Comparison of ENCODE assay signal across 8 cellular contexts in genomic region chr18:68660355-68661183, GRCh38. TPM values are rescaled to one million over a fixed set of nuclear protein-coding genes. Genes with fewer than 3 reads are reported as not detected.
DNase-seq lines count a peak whose midpoint lies in the region; ATAC-seq and TF ChIP-seq lines count a peak whose summit lies in the region.

No MANE protein-coding gene starts in this region.

- CTCF ChIA-PET in SK-N-SH (lab: Yijun Ruan, JAX), result interaction anchor here (0.7 to 6.3 kb wide), 27 partner anchors 8 to 1555 kb away, joined by 3 to 51 read pairs (median 4); partner anchors contain the start of gene DSEL

- TF ChIP-seq EP300 in SK-N-SH (IDR thresholded peaks at IDR 0.05; ENCODE audit: borderline replicate concordance in 1 of 2, low read depth in 1 of 2, low read length in 1 of 2), result no peak

- H3K4me1 ChIP-seq in SK-N-SH (ENCODE audit: control insufficient read depth in 1 of 2, insufficient read depth in 2 of 2, low read depth in 1 of 2, low read length in 1 of 2) (no peaks in the 10 kb centered on the region), foreskin keratinocyte (no peaks in the 10 kb centered on the region)

- H2AFZ ChIP-seq in SK-N-SH (ENCODE audit: low read depth), result no peak overlapping the region

- POLR2A ChIA-PET in SK-N-SH (lab: Yijun Ruan, JAX), result no interaction called here

- no peaks in the 10 kb centered on the region for H4K20me1 ChIP-seq in SK-N-SH (ENCODE audit: insufficient read depth)

- H3K9ac ChIP-seq in SK-N-SH, result no peak overlapping the region

- no peaks in the 10 kb centered on the region for H3F3A ChIP-seq in SK-N-SH (replicated peaks; ENCODE audit: insufficient read depth)

- H3K4me3 ChIP-seq in NB4 (ENCODE audit: low read depth, low read length) (no peak overlapping the region), SK-N-SH (ENCODE audit: low read depth in 2 of 2, low read length in 1 of 2) (no peak overlapping the region)

- peak; percentile 75 for TF ChIP-seq RAD21 in SK-N-SH (IDR thresholded peaks at IDR 0.05; ENCODE audit: low read length)

- H3K4me2 ChIP-seq in SK-N-SH, result no peak overlapping the region

- no peaks in the 10 kb centered on the region for H3K9me2 ChIP-seq in SK-N-SH

- 43% methylated on average over 5 of the region's 5 CpGs for WGBS in SK-N-SH (ENCODE audit: low lambda C conversion rate)

- TF ChIP-seq CTCF in NB4 (IDR thresholded peaks at IDR 0.05; ENCODE audit: low read depth, low read length) (peak; percentile 21), SK-N-SH (IDR thresholded peaks at IDR 0.05) (peak; percentile 75), foreskin keratinocyte (conservative IDR thresholded peaks at IDR 0.05) (peak; percentile 75)

- peak; percentile 16 for ATAC-seq in foreskin keratinocyte
- no peak for ATAC-seq in HG03095 (IDR thresholded peaks at IDR 0.05; ENCODE audit: unreplicated experiment)
- ATAC-seq in activated CD4-positive, CD25-positive, alpha-beta regulatory T cell treated with anti-CD3 and anti-CD28 coated beads, Interleukin-2, amount 50 U/mL, for 24 hours, result no peak

- DNase-seq in G401 (ENCODE audit: low spot score) (peak; percentile 77), NB4 (ENCODE audit: low read depth) (peak; percentile 35), SK-N-SH (peak; percentile 14), foreskin keratinocyte (peak in 1 of 2 donors; percentile 30), smooth muscle cell of the brain vasculature (ENCODE audit: low read depth, low spot score) (peak; percentile 21)
- DNase-seq in stimulated activated CD4-positive, alpha-beta T cell treated with anti-CD3 and anti-CD28 coated beads, Interleukin-4, amount 100 ng/mL, for 24 hours, result no peak

- in situ Hi-C loops in G401 (cut with HindIII; ENCODE audit: low sequenced_read_pairs), result no loop called here

- H3K36me3 ChIP-seq in SK-N-SH (replicated peaks in 1 of 2; ENCODE audit: control insufficient read depth in 1 of 2, insufficient read depth in 2 of 2, low read length in 1 of 2), result no peaks in the 10 kb centered on the region

- H3K27ac ChIP-seq in SK-N-SH (ENCODE audit: low read depth in 2 of 2, low read length in 1 of 2) (no peak overlapping the region), foreskin keratinocyte (no peak overlapping the region)

- TF ChIP-seq POLR2A in NB4 (IDR thresholded peaks at IDR 0.05; ENCODE audit: extremely low read depth, insufficient read length), result no peak

- H3K27me3 ChIP-seq in SK-N-SH (ENCODE audit: insufficient read depth) (no peaks in the 10 kb centered on the region), foreskin keratinocyte (no peaks in the 10 kb centered on the region)

- no peaks in the 10 kb centered on the region for H3K79me2 ChIP-seq in SK-N-SH (ENCODE audit: insufficient read depth)

- H3K9me3 ChIP-seq in SK-N-SH, result no peaks in the 10 kb centered on the region

TF ChIP-seq in SK-N-SH, 30 proteins besides CTCF, POLR2A, EP300 and RAD21:
- peak; percentile 44; the same call in 1 of the 2 replicates for TF ChIP-seq SMC3 (IDR thresholded peaks at IDR 0.05; ENCODE audit: low read depth, low read length)
- no peak for TF ChIP-seq GABPA (IDR thresholded peaks at IDR 0.05; ENCODE audit: low read depth)
- TF ChIP-seq, protein P1, sequence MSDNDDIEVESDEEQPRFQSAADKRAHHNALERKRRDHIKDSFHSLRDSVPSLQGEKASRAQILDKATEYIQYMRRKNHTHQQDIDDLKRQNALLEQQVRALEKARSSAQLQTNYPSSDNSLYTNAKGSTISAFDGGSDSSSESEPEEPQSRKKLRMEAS (IDR thresholded peaks at IDR 0.05; ENCODE audit: low read depth), result no peak
- no peak for TF ChIP-seq REST (IDR thresholded peaks at IDR 0.05; ENCODE audit: low read depth, low read length)

RNA-seq across cellular contexts. Expression of gene TMX3, which starts 54.3 kb away (rescaled TPM):
- 32.2 and 80.9 TPM in 2 replicates for total RNA-seq in G401 (2014; rRNA removed; shearing (Covaris generic))
- polyA plus RNA-seq in SK-N-SH (2012; rRNA removed), result 23.3 and 33.5 TPM in 2 replicates
- 28.7 and 30.2 TPM in 2 replicates for polyA plus RNA-seq in SK-N-SH (2012; cell fraction: cytosol; rRNA removed)
- 25.5 and 74.7 TPM in 2 replicates for polyA plus RNA-seq in SK-N-SH (2012; cell fraction: nucleus; rRNA removed)
- total RNA-seq in foreskin keratinocyte, result 37.2 and 37.7 TPM in 2 replicates
- polyA plus RNA-seq in foreskin keratinocyte, result 9.2 and 10.8 TPM in 2 replicates

Comparison
In these comparisons a context has a peak if more than half of its experiments do, and no peak if none do; other contexts are left out.
1. CTCF ChIP-seq: peak in every context shown above with its lines; median percentile 75 in SK-N-SH; 75 in foreskin keratinocyte; 21 in NB4.